8 cellular contexts compared by ENCODE assay signal in the genomic region with DNA sequence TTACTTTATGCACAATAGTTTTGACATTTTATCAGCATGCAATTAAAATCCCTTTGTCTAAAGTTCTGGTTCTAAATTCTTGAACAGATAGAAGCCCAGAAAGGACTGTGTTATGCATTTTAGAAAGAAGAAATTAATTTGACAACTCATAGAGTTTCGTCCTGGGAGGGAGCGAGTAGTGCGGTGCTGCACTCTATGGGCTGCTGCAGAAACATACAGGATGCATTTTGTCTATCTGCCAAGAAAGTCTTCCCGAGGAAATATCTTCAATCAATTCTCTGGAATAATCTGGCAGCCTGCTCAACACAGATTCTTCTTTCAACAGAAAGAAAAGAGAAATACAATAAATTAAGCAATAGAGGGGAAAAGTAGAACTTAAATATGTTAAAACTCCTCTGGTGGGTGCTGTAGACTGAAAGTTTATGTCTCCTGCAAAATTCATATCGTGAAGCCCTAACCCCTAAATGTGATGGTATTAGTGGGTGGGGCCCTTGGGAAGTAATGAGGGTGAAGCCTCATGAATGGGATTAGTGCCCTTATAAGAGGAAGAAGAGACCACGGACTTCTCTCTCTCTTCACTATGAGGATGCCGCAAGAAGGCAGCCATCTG. TPM values are rescaled to one million over a fixed set of nuclear protein-coding genes. Genes with fewer than 3 reads are reported as not detected.
DNase-seq lines count a peak whose midpoint lies in the region; ATAC-seq and TF ChIP-seq lines count a peak whose summit lies in the region.

No MANE protein-coding gene starts in this region.

- in situ Hi-C loops in G401 (cut with HindIII; ENCODE audit: low sequenced_read_pairs): no loop called here

- peak overlapping the region in 1 of 3 experiments; percentile 15 for H3K27ac Mint-ChIP-seq in nephron

- H3K4me3 Mint-ChIP-seq in nephron: no peak overlapping the region

- H3K27me3 ChIP-seq in dorsolateral prefrontal cortex: no peaks in the 10 kb centered on the region

- intact Hi-C loops in dorsolateral prefrontal cortex (cut with DNase I): loop anchor here (5.0 to 10.0 kb wide), 5 partner anchors 204 to 669 kb away; partner anchors contain the start of genes DOCK4 (in 1 of the 2) and ZNF277 (in 1 of the 2)
- intact Hi-C loops in lower leg skin (cut with DNase I; ENCODE audit: low total_unique reads): loop anchor here (10.0 kb wide), 1 partner anchor 666 kb away; no protein-coding TSS in a partner anchor

- H3K4me1 Mint-ChIP-seq in nephron: peaks cover 22% of the 10 kb centered on the region

- WGBS in lower leg skin, 2 donors: 37 to 40% methylated on average over 7 of the region's 7 CpGs

- H3K9me3 Mint-ChIP-seq in nephron: no peaks in the 10 kb centered on the region

- ATAC-seq in GM21576 (IDR thresholded peaks at IDR 0.05; ENCODE audit: unreplicated experiment): no peak

- TF ChIP-seq POLR2A in lower leg skin (IDR thresholded peaks at IDR 0.05): no peak

- H3K4me3 ChIP-seq in dorsolateral prefrontal cortex (peak overlapping the region in 7 of 59 donors; percentile 3 to 41 (median 4)), lower leg skin (ENCODE audit: low read depth, poor library complexity, severe bottlenecking) (no peak overlapping the region)

- TF ChIP-seq CTCF in dorsolateral prefrontal cortex (IDR thresholded peaks at IDR 0.05 in 54 of 56, conservative IDR thresholded peaks at IDR 0.05 in 2 of 56; ENCODE audit: low read depth in 1 of 56, partially characterized antibody in 56 of 56) (peak; percentile 28 to 81 (median 63)), nephron (IDR thresholded peaks at IDR 0.05; ENCODE audit: unreplicated experiment in 3 of 3) (peak; percentile 68 to 79 (median 76)), lower leg skin (IDR thresholded peaks at IDR 0.05) (no peak)

- H3K27ac ChIP-seq in dorsolateral prefrontal cortex: no peak overlapping the region

- H3K36me3 Mint-ChIP-seq in nephron (ENCODE audit: low read depth): no peaks in the 10 kb centered on the region

- peaks cover 10% of the 10 kb centered on the region for H3K27me3 Mint-ChIP-seq in nephron (ENCODE audit: low read depth)

- DNase-seq in G401 (ENCODE audit: low spot score): peak; percentile 29
- peak; percentile 18 for DNase-seq in NCI-H2227 (lab: John Stamatoyannopoulos, UW; ENCODE audit: unreplicated experiment)
- peak in 6 of 10 donors; percentile 24 to 51 (median 36) for DNase-seq in dorsolateral prefrontal cortex
- no peak for DNase-seq in activated CD8-positive, alpha-beta memory T cell treated with anti-CD3 and anti-CD28 coated beads for 24 hours
- no peak for DNase-seq in lower leg skin (ENCODE audit: low spot score in 2 of 2)
- no peak for DNase-seq in NOMO-1 (lab: John Stamatoyannopoulos, UW; ENCODE audit: unreplicated experiment in 2 of 2)

RNA-seq across cellular contexts. Expression of gene IFRD1, which starts 39.0 kb away (rescaled TPM):
- 24.1 and 26.3 TPM in 2 replicates for total RNA-seq in G401 (2014; rRNA removed; shearing (Covaris generic))
- total RNA-seq in dorsolateral prefrontal cortex: 100 to 1,000 TPM in 4 of 120 experiments, 10 to 100 TPM in 116; 39.0 to 110 (median 58.1) TPM
- total RNA-seq in lower leg skin: 10 to 100 TPM; 29.6 to 37.3 (median 32.1) TPM

Comparison
In these comparisons a context has a peak if more than half of its experiments do, and no peak if none do; other contexts are left out.
1. DNase-seq: peak in G401 (single experiment), NCI-H2227 (single experiment) and dorsolateral prefrontal cortex (6 of 10); none in activated CD8-positive, alpha-beta memory T cell treated with anti-CD3 and anti-CD28 coated beads for 24 hours (single experiment), lower leg skin (0 of 2) and NOMO-1 (0 of 2).
2. CTCF ChIP-seq: peak in dorsolateral prefrontal cortex (56 of 56) and nephron (3 of 3); none in lower leg skin (0 of 3).